Comparison of ENCODE assay signal across 16 cellular contexts in genomic region chr3:126749931-126750759, GRCh38. TPM values are rescaled to one million over a fixed set of nuclear protein-coding genes. Genes with fewer than 3 reads are reported as not detected.
DNase-seq lines count a peak whose midpoint lies in the region; ATAC-seq, FAIRE-seq and TF ChIP-seq lines count a peak whose summit lies in the region.
"Had no signal": no experiment of that assay in that cellular context is flagged by ENCODE, and none has a peak within 500 bp of the region (broad histone marks: within the 10 kb centered on the region; RNA-seq: fewer than 3 reads in every experiment).

No MANE protein-coding gene starts in this region.

- H3K4me3 Mint-ChIP-seq in WTC11 (no peak overlapping the region), progenitor cell of endocrine pancreas (ENCODE audit: low read depth) (no peak overlapping the region)
- H3K4me3 Mint-ChIP-seq: CD8-positive, alpha-beta memory T cell had no signal

- H3K9me3 ChIP-seq in cardiac muscle cell (ENCODE audit: low read depth): no peaks in the 10 kb centered on the region
- no peaks in the 10 kb centered on the region for H3K9me3 ChIP-seq in HepG2 (ENCODE audit: low read length)
- H3K9me3 ChIP-seq: BLaER1 treated with 17β-estradiol and CSF1 and Interleukin-3, amounts not matched to agents 10 nM and 100 nM had no signal

- no TSS peak for BruUV-seq in HepG2 (replicated peaks; lab: Mats Ljungman, UMichigan)

- no peak for TF ChIP-seq RAD21 in HepG2 (CRISPR knock-in tag; IDR thresholded peaks at IDR 0.05)

- H3K4me1 ChIP-seq in cardiac muscle cell (ENCODE audit: low read depth) (peaks cover 76% of the 10 kb centered on the region), HepG2 (ENCODE audit: insufficient read depth, low read length) (peaks cover 36% of the 10 kb centered on the region)

- H3K27ac Mint-ChIP-seq in WTC11 (peak overlapping the region; percentile 55), progenitor cell of endocrine pancreas (peak overlapping the region; percentile 76)

- 0 out of 2 replicates have a peak, but pooled peaks cover 4% of the 10 kb centered on the region for H3K36me3 Mint-ChIP-seq in WTC11
- H3K36me3 Mint-ChIP-seq in progenitor cell of endocrine pancreas (ENCODE audit: insufficient read depth): no peaks in the 10 kb centered on the region

- ATAC-seq in Right ventricle myocardium inferior: no peak
- ATAC-seq in WTC11: no peak
- ATAC-seq in HepG2: no peak
- no peak for ATAC-seq in HG02840 (IDR thresholded peaks at IDR 0.05; ENCODE audit: low FRiP score, unreplicated experiment)

- TF ChIP-seq EP300 in HepG2 (IDR thresholded peaks at IDR 0.05; ENCODE audit: low read depth in 2 of 2, low read length in 2 of 2) (no peak), HepG2 (CRISPR knock-in tag; IDR thresholded peaks at IDR 0.05; ENCODE audit: borderline replicate concordance) (no peak)

- no peaks in the 10 kb centered on the region for H3K36me3 ChIP-seq in cardiac muscle cell
- H3K36me3 ChIP-seq in HepG2 (replicated peaks in 1 of 2; ENCODE audit: control insufficient read depth in 1 of 2, insufficient read depth in 2 of 2, low read length in 2 of 2): 0 out of 5 replicates have a peak, but pooled peaks cover 0 to 2% of the 10 kb centered on the region in 2 experiments
- H3K36me3 ChIP-seq: BLaER1 treated with 17β-estradiol and CSF1 and Interleukin-3, amounts not matched to agents 10 nM and 100 nM had no signal

- intact Hi-C loops in Right ventricle myocardium inferior (cut with DNase I) (loop anchor here (5.0 kb wide), 4 partner anchors 68 to 792 kb away; no protein-coding TSS in a partner anchor), HepG2 (cut with micrococcal nuclease; ENCODE audit: unreplicated experiment) (loop anchor here (5.0 kb wide), 2 partner anchors 427 to 552 kb away; no protein-coding TSS in a partner anchor)

- H3K27me3 ChIP-seq in cardiac muscle cell (no peaks in the 10 kb centered on the region), HepG2 (ENCODE audit: control insufficient read depth in 1 of 2, insufficient read depth in 2 of 2, low read length in 2 of 2) (no peaks in the 10 kb centered on the region; a peak in 1 of 5 replicates)
- H3K27me3 ChIP-seq: BLaER1 treated with 17β-estradiol and CSF1 and Interleukin-3, amounts not matched to agents 10 nM and 100 nM had no signal

- H2AFZ ChIP-seq in HepG2 (ENCODE audit: low read length): no peak overlapping the region

- POLR2A ChIA-PET in WTC11 (lab: Charles Lee): interaction anchor here (1.3 kb wide), 1 partner anchor 101 kb away, joined by 5 read pairs; no protein-coding TSS in a partner anchor
- POLR2A ChIA-PET in HepG2 (lab: Yijun Ruan, JAX): no interaction called here

- in situ Hi-C loops in HepG2 (cut with HindIII; ENCODE audit: extremely low pct_ligation_motif_present, low pct_unique_long_range_greater_than_20kb): loop anchor here (5.0 to 10.0 kb wide), 3 partner anchors 212 to 705 kb away; no protein-coding TSS in a partner anchor

- TF ChIP-seq POLR2A in HepG2 (IDR thresholded peaks at IDR 0.05; ENCODE audit: insufficient read depth in 1 of 2, low read depth in 2 of 2, low read length in 2 of 2): no peak

- no peak overlapping the region for H3K9ac ChIP-seq in HepG2 (ENCODE audit: insufficient read depth, low read depth, low read length)
- H3K9ac ChIP-seq: BLaER1 treated with 17β-estradiol and CSF1 and Interleukin-3, amounts not matched to agents 10 nM and 100 nM had no signal

- H3K27ac ChIP-seq in cardiac muscle cell (peak overlapping the region; percentile 76), HepG2 (ENCODE audit: extremely low read length, insufficient read depth, low read length) (no peak overlapping the region)
- H3K27ac ChIP-seq: BLaER1 treated with 17β-estradiol and CSF1 and Interleukin-3, amounts not matched to agents 10 nM and 100 nM had no signal

- H3K79me2 ChIP-seq in HepG2 (ENCODE audit: insufficient read depth, low read length): no peaks in the 10 kb centered on the region

- H3K4me3 ChIP-seq in cardiac muscle cell (no peak overlapping the region), HepG2 (replicated peaks in 1 of 3; ENCODE audit: insufficient read depth in 1 of 3, low read depth in 2 of 3, low read length in 3 of 3) (no peak overlapping the region)
- H3K4me3 ChIP-seq: BLaER1 treated with 17β-estradiol and CSF1 and Interleukin-3, amounts not matched to agents 10 nM and 100 nM had no signal

- H3K9me3 Mint-ChIP-seq in WTC11: no peaks in the 10 kb centered on the region
- no peaks in the 10 kb centered on the region for H3K9me3 Mint-ChIP-seq in progenitor cell of endocrine pancreas (ENCODE audit: low read depth)
- H3K9me3 Mint-ChIP-seq: CD8-positive, alpha-beta memory T cell had no signal

- H3K27me3 Mint-ChIP-seq in WTC11 (ENCODE audit: low read depth) (no peaks in the 10 kb centered on the region), progenitor cell of endocrine pancreas (no peaks in the 10 kb centered on the region)

- FAIRE-seq in HepG2 (lab: Jason Lieb, UNC): no peak
- FAIRE-seq: G401.6 had no signal

- WGBS in HepG2 (ENCODE audit: low lambda C conversion rate): 96% methylated on average over 6 of the region's 8 CpGs

- TF ChIP-seq CTCF in cardiac muscle cell (IDR thresholded peaks at IDR 0.05; ENCODE audit: low read depth, low read length) (no peak), WTC11 (IDR thresholded peaks at IDR 0.05) (no peak), HepG2 (CRISPR knock-in tag; IDR thresholded peaks at IDR 0.05) (no peak), progenitor cell of endocrine pancreas (IDR thresholded peaks at IDR 0.05; ENCODE audit: unreplicated experiment) (no peak)

- peaks cover 3% of the 10 kb centered on the region; the same call in 1 of the 2 replicates for H4K20me1 ChIP-seq in HepG2 (ENCODE audit: insufficient read depth, low read length)

- H3K4me2 ChIP-seq in HepG2 (ENCODE audit: low read depth, low read length): no peak overlapping the region
- H3K4me2 ChIP-seq: BLaER1 treated with 17β-estradiol and CSF1 and Interleukin-3, amounts not matched to agents 10 nM and 100 nM had no signal

- CTCF ChIA-PET in WTC11 (lab: Charles Lee): interaction anchor here (1.0 to 3.1 kb wide), 2 partner anchors 13 to 14 kb away, joined by 3 to 23 read pairs; no protein-coding TSS in a partner anchor
- CTCF ChIA-PET in HepG2 (lab: Yijun Ruan, JAX; ENCODE audit: low intra/inter-chr PET ratio, low total read pairs): no interaction called here

- H3K4me1 Mint-ChIP-seq in WTC11: peaks cover 41% of the 10 kb centered on the region
- H3K4me1 Mint-ChIP-seq in progenitor cell of endocrine pancreas (ENCODE audit: low read depth): peaks cover 55% of the 10 kb centered on the region

- DNase-seq in cardiac muscle cell (ENCODE audit: low read depth in 1 of 2, low spot score in 1 of 2): no peak
- no peak for DNase-seq in Right ventricle myocardium inferior (ENCODE audit: missing footprints)
- no peak for DNase-seq in WTC11 (ENCODE audit: low spot score)
- no peak for DNase-seq in HepG2 (ENCODE audit: low spot score)
- DNase-seq in progenitor cell of endocrine pancreas (ENCODE audit: low spot score, unreplicated experiment): no peak
- no peak for DNase-seq in stimulated activated CD4-positive, alpha-beta T cell treated with anti-CD3 and anti-CD28 coated beads, Interleukin-1b, Interleukin-23, amount 100 ng/mL, for 48 hours
- DNase-seq in activated CD4-positive, CD25-positive, alpha-beta regulatory T cell treated with anti-CD3 and anti-CD28 coated beads, Interleukin-2, amount 50 U/mL, for 72 hours: no peak
- DNase-seq: CD8-positive, alpha-beta memory T cell; DND-41; GOT3; NCI-H187; NCI-H345; SIG-M5 had no signal

TF ChIP-seq in HepG2, 621 proteins besides CTCF, POLR2A, EP300 and RAD21 (continues in another document):
- TF ChIP-seq EZH2 (conservative IDR thresholded peaks at IDR 0.05; ENCODE audit: low read depth, low read length): no peak
- TF ChIP-seq ZNF75D (CRISPR knock-in tag; IDR thresholded peaks at IDR 0.05; ENCODE audit: borderline replicate concordance): no peak

RNA-seq across cellular contexts. Expression of gene CHCHD6, which starts 46.1 kb away (rescaled TPM):
- 76.0 and 80.1 TPM in 2 replicates for total RNA-seq in cardiac muscle cell
- 94.9 and 102 TPM in 2 replicates for polyA plus RNA-seq in cardiac muscle cell
- 11.7 TPM for total RNA-seq in Right ventricle myocardium inferior
- 40.9 to 54.7 TPM (median 50.7 TPM) in 3 replicates for total RNA-seq in WTC11 (2021)
- 20.3 and 24.8 TPM in 2 replicates for total RNA-seq in HepG2 (2016; rRNA removed; fragmentation: Illumina TruSeq; extraction: Trizol)
- total RNA-seq in HepG2 (2016; cell fraction: cytosol; rRNA removed; fragmentation: Illumina TruSeq; extraction: Trizol; ENCODE audit: low read depth): 10.6 and 13.0 TPM in 2 replicates
- total RNA-seq in HepG2 (2016; cell fraction: insoluble cytoplasmic fraction; rRNA removed; fragmentation: Illumina TruSeq; extraction: Trizol): 21.0 and 27.0 TPM in 2 replicates
- total RNA-seq in HepG2 (2016; cell fraction: membrane; rRNA removed; fragmentation: Illumina TruSeq; extraction: Trizol): 12.4 and 16.6 TPM in 2 replicates
- 11.5 and 15.1 TPM in 2 replicates for total RNA-seq in HepG2 (2016; cell fraction: nucleus; rRNA removed; fragmentation: Illumina TruSeq; extraction: Trizol)
- polyA plus RNA-seq in HepG2 (2011; rRNA removed): 18.5 and 20.8 TPM in 2 replicates
- polyA plus RNA-seq in HepG2 (2011; cell fraction: cytosol; rRNA removed): 19.5 and 23.3 TPM in 2 replicates
- 8.9 and 9.9 TPM in 2 replicates for polyA plus RNA-seq in HepG2 (2011; cell fraction: nucleus; rRNA removed)
- 10.9 and 12.0 TPM in 2 replicates for polyA plus RNA-seq in HepG2 (2012)
- polyA plus RNA-seq in HepG2 (2016; cell fraction: cytosol; fragmentation: Illumina TruSeq; extraction: Trizol; ENCODE audit: low read depth): 12.6 and 15.1 TPM in 2 replicates
- polyA plus RNA-seq in HepG2 (2016; cell fraction: insoluble cytoplasmic fraction; fragmentation: Illumina TruSeq; extraction: Trizol; ENCODE audit: low read depth): 28.8 and 28.9 TPM in 2 replicates
- 13.3 and 13.9 TPM in 2 replicates for polyA plus RNA-seq in HepG2 (2016; cell fraction: membrane; fragmentation: Illumina TruSeq; extraction: Trizol; ENCODE audit: low read depth)
- 15.3 and 19.3 TPM in 2 replicates for polyA plus RNA-seq in HepG2 (2016; cell fraction: nucleus; fragmentation: Illumina TruSeq; extraction: Trizol; ENCODE audit: insufficient read depth, low read depth)
- polyA minus RNA-seq in HepG2 (2011; rRNA and poly(A)+ RNA removed; ENCODE audit: low replicate concordance): 5.3 and 6.9 TPM in 2 replicates
- polyA minus RNA-seq in HepG2 (2011; cell fraction: cytosol; rRNA and poly(A)+ RNA removed): 3.1 and 3.6 TPM in 2 replicates
- polyA minus RNA-seq in HepG2 (2011; cell fraction: nucleus; rRNA and poly(A)+ RNA removed): 7.2 and 10.6 TPM in 2 replicates
- total RNA-seq in progenitor cell of endocrine pancreas: 30.2 and 32.8 TPM in 2 replicates
